Comparison of ENCODE assay signal across 1 cellular context in the genomic region with DNA sequence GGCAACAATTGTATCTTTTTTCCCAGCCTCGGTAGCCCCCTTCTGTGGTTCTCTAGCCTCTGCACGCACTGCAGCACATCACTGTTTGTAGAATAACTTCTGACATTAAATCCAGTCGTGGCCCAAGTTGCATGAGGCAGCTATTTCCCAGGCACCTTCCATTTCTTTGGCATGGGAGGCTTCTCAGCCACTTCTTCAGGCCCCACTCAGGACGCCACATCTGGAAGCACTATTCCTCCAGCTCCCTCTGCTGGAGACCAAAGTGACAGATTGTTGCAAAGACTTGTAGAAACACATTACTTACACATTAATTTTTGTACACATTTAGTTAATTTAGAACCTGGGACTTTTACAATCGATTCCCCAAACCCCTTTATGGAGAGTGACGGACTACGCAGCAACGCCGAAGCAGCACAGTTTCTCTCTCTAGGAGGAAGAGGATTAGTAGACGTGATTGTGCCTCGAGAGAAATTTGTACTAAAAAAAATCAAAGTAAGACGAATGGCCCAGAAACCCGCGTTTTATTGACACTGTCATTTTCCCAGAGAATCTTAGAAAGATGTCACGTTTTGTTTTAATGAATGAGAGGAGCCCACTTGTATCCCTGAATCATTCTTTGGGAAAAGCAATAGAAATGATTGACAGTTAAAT.
TF ChIP-seq lines count a peak whose summit lies in the region.

No MANE protein-coding gene starts in this region.

TF ChIP-seq in HepG2, 621 proteins besides CTCF, POLR2A, EP300 and RAD21 (continued from another document):
- TF ChIP-seq, protein P1, sequence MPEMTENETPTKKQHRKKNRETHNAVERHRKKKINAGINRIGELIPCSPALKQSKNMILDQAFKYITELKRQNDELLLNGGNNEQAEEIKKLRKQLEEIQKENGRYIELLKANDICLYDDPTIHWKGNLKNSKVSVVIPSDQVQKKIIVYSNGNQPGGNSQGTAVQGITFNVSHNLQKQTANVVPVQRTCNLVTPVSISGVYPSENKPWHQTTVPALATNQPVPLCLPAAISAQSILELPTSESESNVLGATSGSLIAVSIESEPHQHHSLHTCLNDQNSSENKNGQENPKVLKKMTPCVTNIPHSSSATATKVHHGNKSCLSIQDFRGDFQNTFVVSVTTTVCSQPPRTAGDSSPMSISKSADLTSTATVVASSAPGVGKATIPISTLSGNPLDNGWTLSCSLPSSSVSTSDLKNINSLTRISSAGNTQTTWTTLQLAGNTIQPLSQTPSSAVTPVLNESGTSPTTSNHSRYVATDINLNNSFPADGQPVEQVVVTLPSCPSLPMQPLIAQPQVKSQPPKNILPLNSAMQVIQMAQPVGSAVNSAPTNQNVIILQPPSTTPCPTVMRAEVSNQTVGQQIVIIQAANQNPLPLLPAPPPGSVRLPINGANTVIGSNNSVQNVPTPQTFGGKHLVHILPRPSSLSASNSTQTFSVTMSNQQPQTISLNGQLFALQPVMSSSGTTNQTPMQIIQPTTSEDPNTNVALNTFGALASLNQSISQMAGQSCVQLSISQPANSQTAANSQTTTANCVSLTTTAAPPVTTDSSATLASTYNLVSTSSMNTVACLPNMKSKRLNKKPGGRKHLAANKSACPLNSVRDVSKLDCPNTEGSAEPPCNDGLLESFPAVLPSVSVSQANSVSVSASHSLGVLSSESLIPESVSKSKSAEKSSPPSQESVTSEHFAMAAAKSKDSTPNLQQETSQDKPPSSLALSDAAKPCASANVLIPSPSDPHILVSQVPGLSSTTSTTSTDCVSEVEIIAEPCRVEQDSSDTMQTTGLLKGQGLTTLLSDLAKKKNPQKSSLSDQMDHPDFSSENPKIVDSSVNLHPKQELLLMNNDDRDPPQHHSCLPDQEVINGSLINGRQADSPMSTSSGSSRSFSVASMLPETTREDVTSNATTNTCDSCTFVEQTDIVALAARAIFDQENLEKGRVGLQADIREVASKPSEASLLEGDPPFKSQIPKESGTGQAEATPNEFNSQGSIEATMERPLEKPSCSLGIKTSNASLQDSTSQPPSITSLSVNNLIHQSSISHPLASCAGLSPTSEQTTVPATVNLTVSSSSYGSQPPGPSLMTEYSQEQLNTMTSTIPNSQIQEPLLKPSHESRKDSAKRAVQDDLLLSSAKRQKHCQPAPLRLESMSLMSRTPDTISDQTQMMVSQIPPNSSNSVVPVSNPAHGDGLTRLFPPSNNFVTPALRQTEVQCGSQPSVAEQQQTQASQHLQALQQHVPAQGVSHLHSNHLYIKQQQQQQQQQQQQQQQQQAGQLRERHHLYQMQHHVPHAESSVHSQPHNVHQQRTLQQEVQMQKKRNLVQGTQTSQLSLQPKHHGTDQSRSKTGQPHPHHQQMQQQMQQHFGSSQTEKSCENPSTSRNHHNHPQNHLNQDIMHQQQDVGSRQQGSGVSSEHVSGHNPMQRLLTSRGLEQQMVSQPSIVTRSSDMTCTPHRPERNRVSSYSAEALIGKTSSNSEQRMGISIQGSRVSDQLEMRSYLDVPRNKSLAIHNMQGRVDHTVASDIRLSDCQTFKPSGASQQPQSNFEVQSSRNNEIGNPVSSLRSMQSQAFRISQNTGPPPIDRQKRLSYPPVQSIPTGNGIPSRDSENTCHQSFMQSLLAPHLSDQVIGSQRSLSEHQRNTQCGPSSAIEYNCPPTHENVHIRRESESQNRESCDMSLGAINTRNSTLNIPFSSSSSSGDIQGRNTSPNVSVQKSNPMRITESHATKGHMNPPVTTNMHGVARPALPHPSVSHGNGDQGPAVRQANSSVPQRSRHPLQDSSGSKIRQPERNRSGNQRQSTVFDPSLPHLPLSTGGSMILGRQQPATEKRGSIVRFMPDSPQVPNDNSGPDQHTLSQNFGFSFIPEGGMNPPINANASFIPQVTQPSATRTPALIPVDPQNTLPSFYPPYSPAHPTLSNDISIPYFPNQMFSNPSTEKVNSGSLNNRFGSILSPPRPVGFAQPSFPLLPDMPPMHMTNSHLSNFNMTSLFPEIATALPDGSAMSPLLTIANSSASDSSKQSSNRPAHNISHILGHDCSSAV (CRISPR knock-in tag; IDR thresholded peaks at IDR 0.05; ENCODE audit: borderline replicate concordance) = no peak
- no peak for TF ChIP-seq SALL2 (CRISPR knock-in tag; IDR thresholded peaks at IDR 0.05)
- no peak for TF ChIP-seq SRSF4 (IDR thresholded peaks at IDR 0.05; ENCODE audit: low read depth, low read length, poor library complexity, severe bottlenecking)
- TF ChIP-seq ZFY (CRISPR knock-in tag; IDR thresholded peaks at IDR 0.05) = no peak
- TF ChIP-seq IRF2 (CRISPR knock-in tag; IDR thresholded peaks at IDR 0.05) = peak; percentile 40; the same call in 1 of the 2 replicates
